In the genomic region with DNA sequence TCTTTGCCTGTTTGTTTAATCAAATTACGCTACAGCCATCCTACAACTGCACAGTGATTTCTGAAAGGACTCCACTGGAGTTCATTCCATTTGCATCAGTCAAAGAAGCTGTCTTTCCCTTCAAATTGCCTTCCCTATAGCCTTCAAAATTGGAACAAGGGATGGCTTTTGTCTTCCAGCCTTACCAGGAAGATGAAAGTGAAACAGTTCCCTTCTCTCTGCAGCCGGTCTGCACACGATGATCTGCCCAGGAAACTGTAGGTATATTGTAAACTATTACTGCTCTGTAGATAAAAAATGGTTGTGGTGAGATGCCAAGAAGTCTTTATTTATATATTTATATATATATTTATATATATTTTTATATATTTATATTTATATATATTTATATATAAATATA, we compare ENCODE assay signal across 1 cellular context.
TF ChIP-seq lines count a peak whose summit lies in the region.

No MANE protein-coding gene starts in this region.

TF ChIP-seq in GM23338, 12 proteins besides CTCF, POLR2A, EP300 and RAD21 (continued from another document):
- TF ChIP-seq, protein P1, sequence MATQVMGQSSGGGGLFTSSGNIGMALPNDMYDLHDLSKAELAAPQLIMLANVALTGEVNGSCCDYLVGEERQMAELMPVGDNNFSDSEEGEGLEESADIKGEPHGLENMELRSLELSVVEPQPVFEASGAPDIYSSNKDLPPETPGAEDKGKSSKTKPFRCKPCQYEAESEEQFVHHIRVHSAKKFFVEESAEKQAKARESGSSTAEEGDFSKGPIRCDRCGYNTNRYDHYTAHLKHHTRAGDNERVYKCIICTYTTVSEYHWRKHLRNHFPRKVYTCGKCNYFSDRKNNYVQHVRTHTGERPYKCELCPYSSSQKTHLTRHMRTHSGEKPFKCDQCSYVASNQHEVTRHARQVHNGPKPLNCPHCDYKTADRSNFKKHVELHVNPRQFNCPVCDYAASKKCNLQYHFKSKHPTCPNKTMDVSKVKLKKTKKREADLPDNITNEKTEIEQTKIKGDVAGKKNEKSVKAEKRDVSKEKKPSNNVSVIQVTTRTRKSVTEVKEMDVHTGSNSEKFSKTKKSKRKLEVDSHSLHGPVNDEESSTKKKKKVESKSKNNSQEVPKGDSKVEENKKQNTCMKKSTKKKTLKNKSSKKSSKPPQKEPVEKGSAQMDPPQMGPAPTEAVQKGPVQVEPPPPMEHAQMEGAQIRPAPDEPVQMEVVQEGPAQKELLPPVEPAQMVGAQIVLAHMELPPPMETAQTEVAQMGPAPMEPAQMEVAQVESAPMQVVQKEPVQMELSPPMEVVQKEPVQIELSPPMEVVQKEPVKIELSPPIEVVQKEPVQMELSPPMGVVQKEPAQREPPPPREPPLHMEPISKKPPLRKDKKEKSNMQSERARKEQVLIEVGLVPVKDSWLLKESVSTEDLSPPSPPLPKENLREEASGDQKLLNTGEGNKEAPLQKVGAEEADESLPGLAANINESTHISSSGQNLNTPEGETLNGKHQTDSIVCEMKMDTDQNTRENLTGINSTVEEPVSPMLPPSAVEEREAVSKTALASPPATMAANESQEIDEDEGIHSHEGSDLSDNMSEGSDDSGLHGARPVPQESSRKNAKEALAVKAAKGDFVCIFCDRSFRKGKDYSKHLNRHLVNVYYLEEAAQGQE (IDR thresholded peaks at IDR 0.05; ENCODE audit: unreplicated experiment): no peak
- TF ChIP-seq EZH2phosphoT487 (IDR thresholded peaks at IDR 0.05; ENCODE audit: unreplicated experiment) (no peak), JUNB (IDR thresholded peaks at IDR 0.05; ENCODE audit: unreplicated experiment) (no peak), CREB1 (CRISPR knock-in tag; IDR thresholded peaks at IDR 0.05; ENCODE audit: low read depth) (no peak)
